Comparison of ENCODE assay signal across 9 cellular contexts in genomic region chr7:2870471-2870941, GRCh38. TPM values are rescaled to one million over a fixed set of nuclear protein-coding genes. Genes with fewer than 3 reads are reported as not detected.
DNase-seq lines count a peak whose midpoint lies in the region; ATAC-seq and TF ChIP-seq lines count a peak whose summit lies in the region.
"Had no signal": no experiment of that assay in that cellular context is flagged by ENCODE, and none has a peak within 500 bp of the region (broad histone marks: within the 10 kb centered on the region; RNA-seq: fewer than 3 reads in every experiment).

No MANE protein-coding gene starts in this region.

- peak overlapping the region; percentile 16 for H3K27ac ChIP-seq in epithelial cell of prostate
- H3K27ac ChIP-seq: 22Rv1 had no signal

- ATAC-seq in omental fat pad (ENCODE audit: low FRiP score) (peak; percentile 38), GM21360 (IDR thresholded peaks at IDR 0.05; ENCODE audit: unreplicated experiment) (no peak)

- peak overlapping the region; percentile 57 for H3K4me3 Mint-ChIP-seq in activated CD4-positive, alpha-beta T cell treated with anti-CD3 and anti-CD28 coated beads, Interleukin-2, amount 10 ng/mL, durations not matched to agents 7 days and 5 days

- no peak for TF ChIP-seq CTCF in omental fat pad (IDR thresholded peaks at IDR 0.05)

- peaks cover 60% of the 10 kb centered on the region for H3K4me1 Mint-ChIP-seq in activated CD4-positive, alpha-beta T cell treated with anti-CD3 and anti-CD28 coated beads, Interleukin-2, amount 10 ng/mL, durations not matched to agents 7 days and 5 days

- CTCF ChIA-PET in activated CD4-positive, alpha-beta T cell treated with anti-CD3 and anti-CD28 coated beads, Interleukin-2, amount 10 ng/mL, durations not matched to agents 7 days and 5 days (lab: Charles Lee): no interaction called here

- POLR2A ChIA-PET in activated CD4-positive, alpha-beta T cell treated with anti-CD3 and anti-CD28 coated beads, Interleukin-2, amount 10 ng/mL, durations not matched to agents 7 days and 5 days (lab: Charles Lee): no interaction called here

- no peaks in the 10 kb centered on the region for H3K27me3 Mint-ChIP-seq in activated CD4-positive, alpha-beta T cell treated with anti-CD3 and anti-CD28 coated beads, Interleukin-2, amount 10 ng/mL, durations not matched to agents 7 days and 5 days

- peak overlapping the region; percentile 84 for H3K27ac Mint-ChIP-seq in activated CD4-positive, alpha-beta T cell treated with anti-CD3 and anti-CD28 coated beads, Interleukin-2, amount 10 ng/mL, durations not matched to agents 7 days and 5 days

- DNase-seq in NCI-H1417 (lab: John Stamatoyannopoulos, UW): peak; percentile 16 to 56 (median 44)
- DNase-seq in NCI-H1417 treated with DMSO at 0.1 percent for 48 hours (lab: John Stamatoyannopoulos, UW): no peak
- peak; percentile 31 for DNase-seq in M059J (ENCODE audit: low read depth)
- peak; percentile 67 for DNase-seq in activated CD4-positive, alpha-beta T cell treated with anti-CD3 and anti-CD28 coated beads, Interleukin-2, amount 10 ng/mL, durations not matched to agents 7 days and 5 days
- DNase-seq in epithelial cell of prostate (ENCODE audit: low read depth, low spot score): peak; percentile 14
- DNase-seq in omental fat pad (ENCODE audit: low spot score): no peak
- DNase-seq in NCI-H2171 treated with DMSO at 0.1 percent for 48 hours (lab: John Stamatoyannopoulos, UW): no peak

- H3K9me3 Mint-ChIP-seq in activated CD4-positive, alpha-beta T cell treated with anti-CD3 and anti-CD28 coated beads, Interleukin-2, amount 10 ng/mL, durations not matched to agents 7 days and 5 days: no peaks in the 10 kb centered on the region

- H3K36me3 Mint-ChIP-seq in activated CD4-positive, alpha-beta T cell treated with anti-CD3 and anti-CD28 coated beads, Interleukin-2, amount 10 ng/mL, durations not matched to agents 7 days and 5 days (ENCODE audit: low read depth): no peaks in the 10 kb centered on the region

RNA-seq across cellular contexts. Expression of gene GNA12, which starts 26.4 kb away (rescaled TPM):
- total RNA-seq in M059J (2014; rRNA removed; shearing (Covaris generic)): 12.5 and 25.7 TPM in 2 replicates
- total RNA-seq in activated CD4-positive, alpha-beta T cell treated with anti-CD3 and anti-CD28 coated beads, Interleukin-2, amount 10 ng/mL, durations not matched to agents 7 days and 5 days: 10 to 100 TPM; 16.2 to 17.1 TPM
- 10 to 100 TPM; 26.3 to 54.8 (median 36.9) TPM for total RNA-seq in omental fat pad

Comparison
In these comparisons a context has a peak if more than half of its experiments do, and no peak if none do; other contexts are left out.
1. DNase-seq: peak in NCI-H1417 (3 of 3), M059J (single experiment), activated CD4-positive, alpha-beta T cell treated with anti-CD3 and anti-CD28 coated beads, Interleukin-2, amount 10 ng/mL, durations not matched to agents 7 days and 5 days (single experiment) and epithelial cell of prostate (single experiment); none in NCI-H1417 treated with DMSO at 0.1 percent for 48 hours (single experiment), omental fat pad (single experiment) and NCI-H2171 treated with DMSO at 0.1 percent for 48 hours (single experiment).